In genomic region chr3:50334339-50335075, GRCh38 we compare ENCODE assay signal across 9 cellular contexts. TPM values are rescaled to one million over a fixed set of nuclear protein-coding genes. Genes with fewer than 3 reads are reported as not detected.
A peak's percentile ranks its signal among the peaks of the same experiment; 100 is the strongest.
DNase-seq lines count a peak whose midpoint lies in the region; TF ChIP-seq lines count a peak whose summit lies in the region.
"Had no signal": no experiment of that assay in that cellular context is flagged by ENCODE, and none has a peak within 500 bp of the region (broad histone marks: within the 10 kb centered on the region; RNA-seq: fewer than 3 reads in every experiment).

No MANE protein-coding gene starts in this region.

- peaks cover 86% of the 10 kb centered on the region for H3K79me2 ChIP-seq in GM23248 (ENCODE audit: insufficient read depth)

- peak overlapping the region; percentile 52 for H3K4me3 Mint-ChIP-seq in activated CD4-positive, alpha-beta memory T cell treated with anti-CD3 and anti-CD28 coated beads for 36 hours

- H4K20me1 ChIP-seq in GM23248 (ENCODE audit: insufficient read depth) = no peaks in the 10 kb centered on the region; the same call in 1 of the 2 replicates

- peaks cover 45% of the 10 kb centered on the region for H3K4me1 Mint-ChIP-seq in activated CD4-positive, alpha-beta memory T cell treated with anti-CD3 and anti-CD28 coated beads for 36 hours (ENCODE audit: low read depth)

- H3K4me1 ChIP-seq in GM23248 (ENCODE audit: insufficient read depth) (peaks cover 46% of the 10 kb centered on the region), sigmoid colon (peaks cover 0 to 59% (median 57%) of the 10 kb centered on the region in 4 donors)

- peaks cover 62% of the 10 kb centered on the region for H3F3A ChIP-seq in GM23248 (ENCODE audit: insufficient read depth)

- TF ChIP-seq CTCF in fibroblast of pulmonary artery (IDR thresholded peaks at IDR 0.05; ENCODE audit: low read length, missing control alignments) = no peak
- no peak for TF ChIP-seq CTCF in sigmoid colon (IDR thresholded peaks at IDR 0.05)
- TF ChIP-seq CTCF in WERI-Rb-1 (IDR thresholded peaks at IDR 0.05; ENCODE audit: low read depth, low read length) = no peak

- intact Hi-C loops in activated CD4-positive, alpha-beta memory T cell treated with anti-CD3 and anti-CD28 coated beads for 36 hours (cut with micrococcal nuclease) = no loop called here
- intact Hi-C loops in sigmoid colon (cut with DNase I) (no loop called here), posterior vena cava (cut with DNase I) (loop anchor here in 1 of 2 donors (10.0 kb wide), 1 partner anchor 1720 kb away; the partner anchor contains the start of gene DUSP7)

- in situ Hi-C loops in GM23248 (cut with MboI) = no loop called here

- no peak for TF ChIP-seq EP300 in sigmoid colon (IDR thresholded peaks at IDR 0.05)

- POLR2A ChIA-PET in activated CD4-positive, alpha-beta memory T cell treated with anti-CD3 and anti-CD28 coated beads for 36 hours (lab: Charles Lee) = interaction anchor here (0.5 to 1.2 kb wide), 2 partner anchors 10 to 1884 kb away, joined by 3 read pairs; no protein-coding TSS in a partner anchor

- DNase-seq in GM23248 = no peak
- no peak for DNase-seq in activated CD4-positive, alpha-beta memory T cell treated with anti-CD3 and anti-CD28 coated beads for 36 hours
- DNase-seq in fibroblast of pulmonary artery (ENCODE audit: low read depth) = no peak
- DNase-seq in sigmoid colon = no peak
- no peak for DNase-seq in WERI-Rb-1
- no peak for DNase-seq in NCI-H2107 treated with DMSO at 0.1 percent for 48 hours (lab: John Stamatoyannopoulos, UW; ENCODE audit: unreplicated experiment)
- DNase-seq in GDM1 (lab: John Stamatoyannopoulos, UW) = no peak
- DNase-seq in posterior vena cava (ENCODE audit: low spot score) = no peak
- DNase-seq: ovary had no signal

- H3K27ac ChIP-seq in GM23248 = peak overlapping the region; percentile 96
- peak overlapping the region; percentile 93 to 100 (median 98) for H3K27ac ChIP-seq in sigmoid colon
- H3K27ac ChIP-seq in WERI-Rb-1 = no peak overlapping the region

- no peak for TF ChIP-seq POLR2A in sigmoid colon (IDR thresholded peaks at IDR 0.05)

- no peak overlapping the region for H2AFZ ChIP-seq in GM23248

- H3K27me3 ChIP-seq in GM23248 (replicated peaks; ENCODE audit: insufficient read depth) = no peaks in the 10 kb centered on the region
- H3K27me3 ChIP-seq in sigmoid colon = no peaks in the 10 kb centered on the region
- no peaks in the 10 kb centered on the region for H3K27me3 ChIP-seq in WERI-Rb-1 (ENCODE audit: insufficient read depth, low read depth, severe bottlenecking)
- H3K27me3 ChIP-seq: ovary had no signal

- CTCF ChIA-PET in activated CD4-positive, alpha-beta memory T cell treated with anti-CD3 and anti-CD28 coated beads for 36 hours (lab: Charles Lee) = interaction anchor here (0.9 to 2.4 kb wide), 3 partner anchors 10 to 15 kb away, joined by 3 to 16 read pairs (median 4); no protein-coding TSS in a partner anchor

- peaks cover 54% of the 10 kb centered on the region for H3K36me3 Mint-ChIP-seq in activated CD4-positive, alpha-beta memory T cell treated with anti-CD3 and anti-CD28 coated beads for 36 hours

- 33 to 44% methylated on average over 5 of the region's 5 CpGs for WGBS in GM23248 (ENCODE audit: low coverage in 1 of 2, low lambda C conversion rate in 2 of 2, missing lambda C conversion rate in 2 of 2), 2 experiments
- WGBS in sigmoid colon, 2 donors = 56 to 65% methylated on average over 5 of the region's 5 CpGs

- H3K9ac ChIP-seq in GM23248 = peak overlapping the region; percentile 99

- peak overlapping the region; percentile 89 for H3K4me3 ChIP-seq in GM23248
- peak overlapping the region; percentile 10 for H3K4me3 ChIP-seq in fibroblast of pulmonary artery (replicated peaks; ENCODE audit: low read depth, low read length)
- no peak overlapping the region for H3K4me3 ChIP-seq in sigmoid colon
- no peak overlapping the region for H3K4me3 ChIP-seq in WERI-Rb-1 (ENCODE audit: low read depth, low read length)
- H3K4me3 ChIP-seq: ovary had no signal

- H3K9me3 Mint-ChIP-seq in activated CD4-positive, alpha-beta memory T cell treated with anti-CD3 and anti-CD28 coated beads for 36 hours = no peaks in the 10 kb centered on the region

- H3K4me2 ChIP-seq in GM23248 (ENCODE audit: unreplicated experiment) = peak overlapping the region; percentile 96

- H3K27me3 Mint-ChIP-seq in activated CD4-positive, alpha-beta memory T cell treated with anti-CD3 and anti-CD28 coated beads for 36 hours = no peaks in the 10 kb centered on the region

- H3K27ac Mint-ChIP-seq in activated CD4-positive, alpha-beta memory T cell treated with anti-CD3 and anti-CD28 coated beads for 36 hours = peak overlapping the region; percentile 81

- H3K9me3 ChIP-seq in GM23248 (ENCODE audit: low read depth) (no peaks in the 10 kb centered on the region), sigmoid colon (no peaks in the 10 kb centered on the region), WERI-Rb-1 (ENCODE audit: severe bottlenecking) (no peaks in the 10 kb centered on the region)
- H3K9me3 ChIP-seq: ovary had no signal

- H3K36me3 ChIP-seq in GM23248 (ENCODE audit: low read depth) (peaks cover 18% of the 10 kb centered on the region), sigmoid colon (peaks cover 18 to 28% (median 21%) of the 10 kb centered on the region in 4 donors), WERI-Rb-1 (peaks cover 67% of the 10 kb centered on the region)
- H3K36me3 ChIP-seq: ovary had no signal

- no peaks in the 10 kb centered on the region for H3K9me2 ChIP-seq in GM23248 (ENCODE audit: insufficient read depth)

RNA-seq across cellular contexts. Expression of gene RASSF1, which starts 6.1 kb away (rescaled TPM):
- total RNA-seq in GM23248 (2014; rRNA removed; shearing (Covaris generic)) = 57.5 and 68.7 TPM in 2 replicates
- 56.4 and 59.0 TPM in 2 replicates for polyA plus RNA-seq in GM23248 (2016; fragmentation: Nextera tagmentation; extraction: Ambion mirVana)
- total RNA-seq in activated CD4-positive, alpha-beta memory T cell treated with anti-CD3 and anti-CD28 coated beads for 36 hours = 10 to 100 TPM; 48.8 to 52.6 TPM
- total RNA-seq in sigmoid colon = 10 to 100 TPM; 27.4 to 29.8 (median 28.5) TPM
- polyA plus RNA-seq in sigmoid colon = 10 to 100 TPM; 16.4 to 41.7 (median 21.0) TPM
- 10 to 100 TPM; 31.3 to 40.3 TPM for total RNA-seq in posterior vena cava

RNA-seq across cellular contexts. Expression of gene TUSC2, which starts 6.5 kb away (rescaled TPM):
- total RNA-seq in GM23248 (2014; rRNA removed; shearing (Covaris generic)) = 14.3 and 32.5 TPM in 2 replicates
- 45.7 and 46.5 TPM in 2 replicates for polyA plus RNA-seq in GM23248 (2016; fragmentation: Nextera tagmentation; extraction: Ambion mirVana)
- 10 to 100 TPM; 18.7 to 19.7 TPM for total RNA-seq in activated CD4-positive, alpha-beta memory T cell treated with anti-CD3 and anti-CD28 coated beads for 36 hours
- 10 to 100 TPM; 23.2 to 54.7 (median 38.0) TPM for total RNA-seq in sigmoid colon
- 10 to 100 TPM; 28.7 to 37.1 (median 33.0) TPM for polyA plus RNA-seq in sigmoid colon
- 10 to 100 TPM; 19.1 to 22.4 TPM for total RNA-seq in posterior vena cava

RNA-seq across cellular contexts. Expression of gene ZMYND10, which starts 11.0 kb away (rescaled TPM):
- 1.5 TPM in 1 of 2 replicates, not detected in the other for total RNA-seq in GM23248 (2014; rRNA removed; shearing (Covaris generic))
- polyA plus RNA-seq in GM23248 (2016; fragmentation: Nextera tagmentation; extraction: Ambion mirVana) (0.61 and 0.90 TPM in 2 replicates), sigmoid colon (under 1 TPM in 1 of 3 donors, not detected in 2; 0.77 TPM)
- under 1 TPM; 0.94 to 1.00 TPM for total RNA-seq in activated CD4-positive, alpha-beta memory T cell treated with anti-CD3 and anti-CD28 coated beads for 36 hours
- total RNA-seq in sigmoid colon (1 to 10 TPM in 1 of 4 donors, not detected in 3; 1.2 TPM), posterior vena cava (under 1 TPM; 0.23 to 0.24 TPM)

RNA-seq across cellular contexts. Expression of gene HYAL2, which starts 12.0 kb away (rescaled TPM):
- total RNA-seq in GM23248 (2014; rRNA removed; shearing (Covaris generic)) = 47.8 and 48.0 TPM in 2 replicates
- 33.6 and 35.8 TPM in 2 replicates for polyA plus RNA-seq in GM23248 (2016; fragmentation: Nextera tagmentation; extraction: Ambion mirVana)
- 1 to 10 TPM; 4.8 to 5.7 TPM for total RNA-seq in activated CD4-positive, alpha-beta memory T cell treated with anti-CD3 and anti-CD28 coated beads for 36 hours
- 10 to 100 TPM; 41.6 to 62.6 (median 49.4) TPM for total RNA-seq in sigmoid colon
- polyA plus RNA-seq in sigmoid colon = 10 to 100 TPM in 2 of 3 donors, 1 to 10 TPM in 1; 8.6 to 45.8 (median 13.8) TPM
- total RNA-seq in posterior vena cava = 100 to 1,000 TPM in 1 of 2 donors, 10 to 100 TPM in 1; 95.2 to 130 TPM

RNA-seq across cellular contexts. Expression of gene NPRL2, which starts 16.1 kb away (rescaled TPM):
- 17.9 and 20.2 TPM in 2 replicates for total RNA-seq in GM23248 (2014; rRNA removed; shearing (Covaris generic))
- polyA plus RNA-seq in GM23248 (2016; fragmentation: Nextera tagmentation; extraction: Ambion mirVana) = 22.9 and 28.9 TPM in 2 replicates
- 10 to 100 TPM; 33.2 to 35.8 TPM for total RNA-seq in activated CD4-positive, alpha-beta memory T cell treated with anti-CD3 and anti-CD28 coated beads for 36 hours
- 10 to 100 TPM; 19.1 to 28.5 (median 19.2) TPM for total RNA-seq in sigmoid colon
- polyA plus RNA-seq in sigmoid colon = 10 to 100 TPM; 16.8 to 22.2 (median 18.7) TPM
- 10 to 100 TPM; 10.6 to 17.4 TPM for total RNA-seq in posterior vena cava

Comparison
In these comparisons a context has a peak if more than half of its experiments do, and no peak if none do; other contexts are left out.
1. H3K4me3 ChIP-seq: peak in GM23248 (single experiment) and fibroblast of pulmonary artery (single experiment); none in sigmoid colon (0 of 4) and WERI-Rb-1 (single experiment).